Comparison of ENCODE assay signal across 18 cellular contexts in genomic region chr9:124292696-124293593, GRCh38. TPM values are rescaled to one million over a fixed set of nuclear protein-coding genes. Genes with fewer than 3 reads are reported as not detected.
DNase-seq lines count a peak whose midpoint lies in the region; ATAC-seq and TF ChIP-seq lines count a peak whose summit lies in the region.
"Had no signal": no experiment of that assay in that cellular context is flagged by ENCODE, and none has a peak within 500 bp of the region (broad histone marks: within the 10 kb centered on the region; RNA-seq: fewer than 3 reads in every experiment).

No MANE protein-coding gene starts in this region.

- in situ Hi-C loops in brain microvascular endothelial cell (cut with HindIII; ENCODE audit: low pct_ligation_motif_present, low sequenced_read_pairs): no loop called here

- no peak for DNase-seq in T-helper 2 cell treated with Interferon-gamma antibody and Interleukin-4, amounts not matched to agents 5 μg/mL and 100 μg/mL, for 36 hours (ENCODE audit: low spot score)
- DNase-seq in T-helper 2 cell: no peak
- no peak for DNase-seq in activated T-helper 1 cell treated with anti-CD3 and anti-CD28 coated beads, Interleukin-12 subunit alpha, Interleukin-12 subunit beta, Interleukin-2, Interleukin-4 antibody, amounts not matched to agents 30 ng/mL and 10 ng/mL and 1 ng/mL, durations not matched to agents 14 hours and 24 hours and 36 hours (ENCODE audit: low spot score)
- no peak for DNase-seq in stimulated activated naive CD8-positive, alpha-beta T cell treated with anti-CD3 and anti-CD28 coated beads, Interleukin-15, amount 100 ng/mL, for 72 hours
- DNase-seq in KG1 (lab: John Stamatoyannopoulos, UW): no peak
- no peak for DNase-seq in hepatic stellate cell (ENCODE audit: low spot score)
- no peak for DNase-seq in brain microvascular endothelial cell
- DNase-seq: activated CD4-positive, alpha-beta T cell treated with anti-CD3 and anti-CD28 coated beads, Interleukin-2, amount 50 U/mL, for 4 hours; Calu3; cortex of kidney; natural killer cell; NCI-H226; OCI-M1 had no signal

- ATAC-seq in gastroesophageal sphincter: no peak
- ATAC-seq in stimulated activated naive CD8-positive, alpha-beta T cell treated with anti-CD3 and anti-CD28 coated beads, Interleukin-15, amount 100 ng/mL, for 72 hours: no peak
- ATAC-seq: natural killer cell had no signal

- no peaks in the 10 kb centered on the region for H3K9me3 Mint-ChIP-seq in T-helper 2 cell treated with Interferon-gamma antibody and Interleukin-4, amounts not matched to agents 5 μg/mL and 100 μg/mL, for 36 hours
- no peaks in the 10 kb centered on the region for H3K9me3 Mint-ChIP-seq in activated T-helper 1 cell treated with anti-CD3 and anti-CD28 coated beads, Interleukin-12 subunit alpha, Interleukin-12 subunit beta, Interleukin-2, Interleukin-4 antibody, amounts not matched to agents 30 ng/mL and 10 ng/mL and 1 ng/mL, durations not matched to agents 14 hours and 24 hours and 36 hours
- H3K9me3 Mint-ChIP-seq in stimulated activated naive CD8-positive, alpha-beta T cell treated with anti-CD3 and anti-CD28 coated beads, Interleukin-15, amount 100 ng/mL, for 72 hours: no peaks in the 10 kb centered on the region
- H3K9me3 Mint-ChIP-seq: activated naive CD4-positive, alpha-beta T cell treated with anti-CD3 and anti-CD28 coated beads, Interleukin-2, amount 50 U/mL, for 24 hours; natural killer cell; T-helper 1 cell treated with Interleukin-12 subunit alpha and Interleukin-12 subunit beta and Interleukin-4 antibody, amounts not matched to agents 30 μg/mL and 1 μg/mL, for 36 hours had no signal

- H3K27ac ChIP-seq in gastroesophageal sphincter (peak overlapping the region in 3 of 4 donors; percentile 3 to 68 (median 61)), brain microvascular endothelial cell (no peak overlapping the region)
- H3K27ac ChIP-seq: 22Rv1, thoracic aorta had no signal

- TF ChIP-seq EP300 in gastroesophageal sphincter (IDR thresholded peaks at IDR 0.05): no peak

- TF ChIP-seq CTCF in gastroesophageal sphincter (IDR thresholded peaks at IDR 0.05): no peak
- no peak for TF ChIP-seq CTCF in brain microvascular endothelial cell (IDR thresholded peaks at IDR 0.05; ENCODE audit: low read depth, low read length, missing control alignments)

- H3K27ac Mint-ChIP-seq in T-helper 2 cell treated with Interferon-gamma antibody and Interleukin-4, amounts not matched to agents 5 μg/mL and 100 μg/mL, for 36 hours: peak overlapping the region; percentile 45
- H3K27ac Mint-ChIP-seq in activated T-helper 1 cell treated with anti-CD3 and anti-CD28 coated beads, Interleukin-12 subunit alpha, Interleukin-12 subunit beta, Interleukin-2, Interleukin-4 antibody, amounts not matched to agents 30 ng/mL and 10 ng/mL and 1 ng/mL, durations not matched to agents 14 hours and 24 hours and 36 hours: no peak overlapping the region
- peak overlapping the region in 1 of 2 donors; percentile 4 for H3K27ac Mint-ChIP-seq in stimulated activated naive CD8-positive, alpha-beta T cell treated with anti-CD3 and anti-CD28 coated beads, Interleukin-15, amount 100 ng/mL, for 72 hours
- H3K27ac Mint-ChIP-seq: activated naive CD4-positive, alpha-beta T cell treated with anti-CD3 and anti-CD28 coated beads, Interleukin-2, amount 50 U/mL, for 24 hours; T-helper 1 cell treated with Interleukin-12 subunit alpha and Interleukin-12 subunit beta and Interleukin-4 antibody, amounts not matched to agents 30 μg/mL and 1 μg/mL, for 36 hours had no signal

- H3K27me3 ChIP-seq in gastroesophageal sphincter: no peaks in the 10 kb centered on the region
- no peaks in the 10 kb centered on the region for H3K27me3 ChIP-seq in brain microvascular endothelial cell (replicated peaks)

- no peak for TF ChIP-seq POLR2A in gastroesophageal sphincter (IDR thresholded peaks at IDR 0.05)

- WGBS in gastroesophageal sphincter (ENCODE audit: low coverage in 1 of 2), 2 donors: 68 to 72% methylated on average over 3 to 4 of the region's 12 CpGs

- H3K27me3 Mint-ChIP-seq in T-helper 2 cell treated with Interferon-gamma antibody and Interleukin-4, amounts not matched to agents 5 μg/mL and 100 μg/mL, for 36 hours (ENCODE audit: low read depth): no peaks in the 10 kb centered on the region
- H3K27me3 Mint-ChIP-seq in activated T-helper 1 cell treated with anti-CD3 and anti-CD28 coated beads, Interleukin-12 subunit alpha, Interleukin-12 subunit beta, Interleukin-2, Interleukin-4 antibody, amounts not matched to agents 30 ng/mL and 10 ng/mL and 1 ng/mL, durations not matched to agents 14 hours and 24 hours and 36 hours (ENCODE audit: insufficient read depth): peaks cover 13% of the 10 kb centered on the region
- H3K27me3 Mint-ChIP-seq in stimulated activated naive CD8-positive, alpha-beta T cell treated with anti-CD3 and anti-CD28 coated beads, Interleukin-15, amount 100 ng/mL, for 72 hours: peaks cover 17% of the 10 kb centered on the region

- H3K4me1 ChIP-seq in gastroesophageal sphincter: peaks cover 0 to 96% (median 37%) of the 10 kb centered on the region in 3 donors

- intact Hi-C loops in activated T-helper 1 cell treated with anti-CD3 and anti-CD28 coated beads, Interleukin-12 subunit alpha, Interleukin-12 subunit beta, Interleukin-2, Interleukin-4 antibody, amounts not matched to agents 30 ng/mL and 10 ng/mL and 1 ng/mL, durations not matched to agents 14 hours and 24 hours and 36 hours (cut with micrococcal nuclease): no loop called here

- H3K36me3 ChIP-seq in gastroesophageal sphincter: no peaks in the 10 kb centered on the region
- H3K36me3 ChIP-seq in brain microvascular endothelial cell (replicated peaks): peaks cover 17% of the 10 kb centered on the region
- H3K36me3 ChIP-seq: thoracic aorta had no signal

- no peak overlapping the region for H3K4me3 Mint-ChIP-seq in T-helper 2 cell treated with Interferon-gamma antibody and Interleukin-4, amounts not matched to agents 5 μg/mL and 100 μg/mL, for 36 hours
- peak overlapping the region; percentile 38 for H3K4me3 Mint-ChIP-seq in activated T-helper 1 cell treated with anti-CD3 and anti-CD28 coated beads, Interleukin-12 subunit alpha, Interleukin-12 subunit beta, Interleukin-2, Interleukin-4 antibody, amounts not matched to agents 30 ng/mL and 10 ng/mL and 1 ng/mL, durations not matched to agents 14 hours and 24 hours and 36 hours
- H3K4me3 Mint-ChIP-seq in stimulated activated naive CD8-positive, alpha-beta T cell treated with anti-CD3 and anti-CD28 coated beads, Interleukin-15, amount 100 ng/mL, for 72 hours: peak overlapping the region; percentile 35 to 84
- H3K4me3 Mint-ChIP-seq: activated naive CD4-positive, alpha-beta T cell treated with anti-CD3 and anti-CD28 coated beads, Interleukin-2, amount 50 U/mL, for 24 hours; natural killer cell; T-helper 1 cell treated with Interleukin-12 subunit alpha and Interleukin-12 subunit beta and Interleukin-4 antibody, amounts not matched to agents 30 μg/mL and 1 μg/mL, for 36 hours had no signal

- no peaks in the 10 kb centered on the region for H3K36me3 Mint-ChIP-seq in T-helper 2 cell treated with Interferon-gamma antibody and Interleukin-4, amounts not matched to agents 5 μg/mL and 100 μg/mL, for 36 hours (ENCODE audit: low read depth)
- H3K36me3 Mint-ChIP-seq in activated T-helper 1 cell treated with anti-CD3 and anti-CD28 coated beads, Interleukin-12 subunit alpha, Interleukin-12 subunit beta, Interleukin-2, Interleukin-4 antibody, amounts not matched to agents 30 ng/mL and 10 ng/mL and 1 ng/mL, durations not matched to agents 14 hours and 24 hours and 36 hours (ENCODE audit: low read depth): no peaks in the 10 kb centered on the region
- H3K36me3 Mint-ChIP-seq: activated naive CD4-positive, alpha-beta T cell treated with anti-CD3 and anti-CD28 coated beads, Interleukin-2, amount 50 U/mL, for 24 hours; natural killer cell had no signal

- H3K9me3 ChIP-seq in gastroesophageal sphincter: no peaks in the 10 kb centered on the region
- H3K9me3 ChIP-seq: thoracic aorta had no signal

- H3K4me3 ChIP-seq in gastroesophageal sphincter: no peak overlapping the region
- H3K4me3 ChIP-seq in brain microvascular endothelial cell (ENCODE audit: low read depth, low read length): no peak overlapping the region

- H3K4me1 Mint-ChIP-seq in T-helper 2 cell treated with Interferon-gamma antibody and Interleukin-4, amounts not matched to agents 5 μg/mL and 100 μg/mL, for 36 hours (ENCODE audit: low read depth): peaks cover 35% of the 10 kb centered on the region
- peaks cover 32% of the 10 kb centered on the region for H3K4me1 Mint-ChIP-seq in activated T-helper 1 cell treated with anti-CD3 and anti-CD28 coated beads, Interleukin-12 subunit alpha, Interleukin-12 subunit beta, Interleukin-2, Interleukin-4 antibody, amounts not matched to agents 30 ng/mL and 10 ng/mL and 1 ng/mL, durations not matched to agents 14 hours and 24 hours and 36 hours (ENCODE audit: low read depth)
- peaks cover 82% of the 10 kb centered on the region for H3K4me1 Mint-ChIP-seq in stimulated activated naive CD8-positive, alpha-beta T cell treated with anti-CD3 and anti-CD28 coated beads, Interleukin-15, amount 100 ng/mL, for 72 hours

RNA-seq across cellular contexts. Expression of gene NEK6, which starts 35.2 kb away (rescaled TPM):
- 17.4 and 21.0 TPM in 2 replicates for total RNA-seq in activated T-helper 1 cell treated with anti-CD3 and anti-CD28 coated beads, Interleukin-12 subunit alpha, Interleukin-12 subunit beta, Interleukin-2, Interleukin-4 antibody, amounts not matched to agents 30 ng/mL and 10 ng/mL and 1 ng/mL, durations not matched to agents 14 hours and 24 hours and 36 hours
- total RNA-seq in gastroesophageal sphincter: 10 to 100 TPM; 13.2 to 31.7 (median 19.3) TPM
